Comparison of ENCODE assay signal across 26 cellular contexts in the genomic region with DNA sequence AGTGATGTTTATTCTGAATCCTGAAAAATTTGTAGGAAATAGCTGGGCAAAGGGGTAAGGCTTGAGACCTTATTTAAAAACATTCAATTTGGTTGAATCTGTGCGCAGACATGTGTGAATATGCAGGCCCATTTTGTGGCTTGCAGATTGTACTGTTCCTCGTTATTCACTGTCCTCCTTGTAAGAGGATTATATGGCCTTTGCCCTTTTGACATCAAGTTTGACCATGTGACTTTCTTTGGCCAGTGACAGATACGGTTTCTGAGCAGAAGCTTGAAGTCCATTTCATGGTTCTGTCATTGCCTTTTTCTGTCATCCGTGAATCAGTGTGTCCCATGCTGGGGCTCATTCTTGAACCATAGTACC.
"Had no signal": no experiment of that assay in that cellular context is flagged by ENCODE, and none has a peak within 500 bp of the region (broad histone marks: within the 10 kb centered on the region; RNA-seq: fewer than 3 reads in every experiment).

No MANE protein-coding gene starts in this region.

- H3K27ac ChIP-seq: epithelial cell of prostate, esophagus squamous epithelium, heart right ventricle, parathyroid adenoma, psoas muscle, sigmoid colon, thyroid gland, upper lobe of right lung had no signal

- ATAC-seq: activated T-cell treated with anti-CD3 and anti-CD28 coated beads, Interleukin-2, amount 50 U/mL, for 72 hours had no signal

- H3K9ac ChIP-seq: parathyroid adenoma had no signal

- H3K9me3 Mint-ChIP-seq: activated naive CD8-positive, alpha-beta T cell treated with anti-CD3 and anti-CD28 coated beads for 36 hours; activated T-cell treated with anti-CD3 and anti-CD28 coated beads, Interleukin-2, amount 50 U/mL, for 72 hours; central memory CD8-positive, alpha-beta T cell; naive B cell; nephron progenitor cell; stimulated activated naive CD8-positive, alpha-beta T cell treated with anti-CD3 and anti-CD28 coated beads, Interleukin-15, Interleukin-2, amounts not matched to agents 100 ng/mL and 50 ng/mL, for 24 hours had no signal

- H3K4me1 Mint-ChIP-seq: activated naive CD8-positive, alpha-beta T cell treated with anti-CD3 and anti-CD28 coated beads for 36 hours; central memory CD8-positive, alpha-beta T cell; naive B cell had no signal

- H2AFZ ChIP-seq: parathyroid adenoma had no signal

- H3K4me3 ChIP-seq: esophagus squamous epithelium, heart right ventricle, psoas muscle, sigmoid colon, thyroid gland, upper lobe of right lung had no signal

- H3K27me3 ChIP-seq: esophagus squamous epithelium, heart right ventricle, sigmoid colon, thyroid gland, upper lobe of right lung had no signal

- H3K36me3 ChIP-seq: esophagus squamous epithelium, heart right ventricle, sigmoid colon, thyroid gland, upper lobe of right lung had no signal

- H3K4me3 Mint-ChIP-seq: activated naive CD8-positive, alpha-beta T cell treated with anti-CD3 and anti-CD28 coated beads for 36 hours; activated T-cell treated with anti-CD3 and anti-CD28 coated beads, Interleukin-2, amount 50 U/mL, for 72 hours; central memory CD8-positive, alpha-beta T cell; naive B cell; nephron progenitor cell; stimulated activated naive CD8-positive, alpha-beta T cell treated with anti-CD3 and anti-CD28 coated beads, Interleukin-15, Interleukin-2, amounts not matched to agents 100 ng/mL and 50 ng/mL, for 24 hours had no signal

- H3K27me3 Mint-ChIP-seq: central memory CD8-positive, alpha-beta T cell had no signal

- H3K36me3 Mint-ChIP-seq: activated naive CD8-positive, alpha-beta T cell treated with anti-CD3 and anti-CD28 coated beads for 36 hours; naive B cell had no signal

- H3K27ac Mint-ChIP-seq: activated naive CD8-positive, alpha-beta T cell treated with anti-CD3 and anti-CD28 coated beads for 36 hours; activated T-cell treated with anti-CD3 and anti-CD28 coated beads, Interleukin-2, amount 50 U/mL, for 72 hours; naive B cell; nephron progenitor cell; stimulated activated naive CD8-positive, alpha-beta T cell treated with anti-CD3 and anti-CD28 coated beads, Interleukin-15, Interleukin-2, amounts not matched to agents 100 ng/mL and 50 ng/mL, for 24 hours had no signal

- FAIRE-seq: colon, endometrium had no signal

- DNase-seq: activated CD4-positive, alpha-beta T cell treated with anti-CD3 and anti-CD28 coated beads for 4 hours; activated CD4-positive, alpha-beta T cell treated with anti-CD3 and anti-CD28 coated beads, Interleukin-2, amount 50 U/mL, for 4 hours; activated CD4-positive, CD25-positive, alpha-beta regulatory T cell; activated effector memory CD4-positive, alpha-beta T cell treated with Interleukin-2 at 50 U/mL for 16 hours; activated naive CD4-positive, alpha-beta T cell treated with Interleukin-2 at 50 U/mL for 16 hours; activated naive CD8-positive, alpha-beta T cell treated with anti-CD3 and anti-CD28 coated beads for 36 hours; activated T-cell treated with anti-CD3 and anti-CD28 coated beads for 4 hours; activated T-cell treated with anti-CD3 and anti-CD28 coated beads, Interleukin-2, amount 50 U/mL, for 72 hours; dermis blood vessel endothelial cell; effector CD8-positive, alpha-beta T cell; esophagus squamous epithelium; foreskin melanocyte; heart right ventricle; left ventricle myocardium superior; naive B cell; nephron progenitor cell; psoas muscle; sigmoid colon; thyroid gland; upper lobe of right lung had no signal

- H3K9me3 ChIP-seq: esophagus squamous epithelium, heart right ventricle, psoas muscle, sigmoid colon, thyroid gland, upper lobe of right lung had no signal
